In genomic region chr22:47768027-47768426, GRCh38 we compare ENCODE assay signal across 34 cellular contexts.
"Had no signal": no experiment of that assay in that cellular context is flagged by ENCODE, and none has a peak within 500 bp of the region (broad histone marks: within the 10 kb centered on the region; RNA-seq: fewer than 3 reads in every experiment).

No MANE protein-coding gene starts in this region.

- DNase-seq: activated effector memory CD4-positive, alpha-beta T cell treated with anti-CD3 and anti-CD28 coated beads, Interleukin-2, amount 50 U/mL, for 16 hours; activated effector memory CD4-positive, alpha-beta T cell treated with Interleukin-2 at 50 U/mL for 16 hours; activated gamma-delta T cell; activated gamma-delta T cell treated with Interleukin-2 at 50 U/mL for 16 hours; activated naive CD4-positive, alpha-beta T cell; activated naive CD4-positive, alpha-beta T cell treated with anti-CD3 and anti-CD28 coated beads for 36 hours; activated naive CD4-positive, alpha-beta T cell treated with anti-CD3 and anti-CD28 coated beads, Interleukin-2, amount 10 ng/mL, durations not matched to agents 7 days and 5 days; activated naive CD4-positive, alpha-beta T cell treated with anti-CD3 and anti-CD28 coated beads, Interleukin-2, amount 50 U/mL, for 16 hours; activated naive CD4-positive, alpha-beta T cell treated with Interleukin-2 at 50 U/mL for 16 hours; activated naive CD8-positive, alpha-beta T cell treated with anti-CD3 and anti-CD28 coated beads for 36 hours; activated naive CD8-positive, alpha-beta T cell treated with anti-CD3 and anti-CD28 coated beads, Interleukin-2, amount 10 ng/mL, durations not matched to agents 7 days and 5 days; activated naive CD8-positive, alpha-beta T cell treated with anti-CD3 and anti-CD28 coated beads, Interleukin-2, amount 50 U/mL, for 24 hours; activated T-cell treated with anti-CD3 and anti-CD28 coated beads, Interleukin-2, amount 50 U/mL, for 1 hour; activated T-cell treated with anti-CD3 and anti-CD28 coated beads, Interleukin-2, amount 50 U/mL, for 24 hours; activated T-cell treated with anti-CD3 and anti-CD28 coated beads, Interleukin-2, amount 50 U/mL, for 4 hours; activated T-cell treated with anti-CD3 and anti-CD28 coated beads, Interleukin-2, amount 50 U/mL, for 48 hours; activated T-cell treated with anti-CD3 and anti-CD28 coated beads, Interleukin-2, amount 50 U/mL, for 72 hours; adrenal gland; amniotic stem cell; amygdala; anterior cingulate cortex; aorta; body of pancreas; brain microvascular endothelial cell; caudate nucleus; central memory CD4-positive, alpha-beta T cell; cerebellar nuclear complex had no signal

- H3K4me3 ChIP-seq: adrenal gland, ascending aorta, body of pancreas, breast epithelium, cardiac muscle cell had no signal

- H3K27me3 ChIP-seq: ascending aorta, body of pancreas, brain microvascular endothelial cell, cardiac muscle cell had no signal

- H3K9me3 ChIP-seq: adrenal gland, ascending aorta, body of pancreas, breast epithelium had no signal

- H3K36me3 ChIP-seq: adrenal gland, ascending aorta, brain microvascular endothelial cell, breast epithelium, cardiac muscle cell had no signal

- ATAC-seq: activated naive CD4-positive, alpha-beta T cell treated with anti-CD3 and anti-CD28 coated beads, Interleukin-2, amount 50 U/mL, for 72 hours; activated naive CD8-positive, alpha-beta T cell treated with anti-CD3 and anti-CD28 coated beads, Interleukin-2, amount 50 U/mL, for 24 hours; activated T-cell treated with anti-CD3 and anti-CD28 coated beads, Interleukin-2, amount 50 U/mL, for 4 hours; activated T-cell treated with anti-CD3 and anti-CD28 coated beads, Interleukin-2, amount 50 U/mL, for 72 hours; activated T-helper 17 cell treated with anti-CD3 and anti-CD28 coated beads, Interleukin-2, amount 50 U/mL, for 72 hours; body of pancreas had no signal

- H3K27ac ChIP-seq: adrenal gland, ascending aorta, body of pancreas, brain microvascular endothelial cell, breast epithelium, cardiac muscle cell had no signal

- H3K4me1 ChIP-seq: adrenal gland, ascending aorta, body of pancreas, breast epithelium had no signal

- FAIRE-seq: astrocyte, bronchial epithelial cell had no signal
